ENCODE assay signal across 1 cellular context in the genomic region with DNA sequence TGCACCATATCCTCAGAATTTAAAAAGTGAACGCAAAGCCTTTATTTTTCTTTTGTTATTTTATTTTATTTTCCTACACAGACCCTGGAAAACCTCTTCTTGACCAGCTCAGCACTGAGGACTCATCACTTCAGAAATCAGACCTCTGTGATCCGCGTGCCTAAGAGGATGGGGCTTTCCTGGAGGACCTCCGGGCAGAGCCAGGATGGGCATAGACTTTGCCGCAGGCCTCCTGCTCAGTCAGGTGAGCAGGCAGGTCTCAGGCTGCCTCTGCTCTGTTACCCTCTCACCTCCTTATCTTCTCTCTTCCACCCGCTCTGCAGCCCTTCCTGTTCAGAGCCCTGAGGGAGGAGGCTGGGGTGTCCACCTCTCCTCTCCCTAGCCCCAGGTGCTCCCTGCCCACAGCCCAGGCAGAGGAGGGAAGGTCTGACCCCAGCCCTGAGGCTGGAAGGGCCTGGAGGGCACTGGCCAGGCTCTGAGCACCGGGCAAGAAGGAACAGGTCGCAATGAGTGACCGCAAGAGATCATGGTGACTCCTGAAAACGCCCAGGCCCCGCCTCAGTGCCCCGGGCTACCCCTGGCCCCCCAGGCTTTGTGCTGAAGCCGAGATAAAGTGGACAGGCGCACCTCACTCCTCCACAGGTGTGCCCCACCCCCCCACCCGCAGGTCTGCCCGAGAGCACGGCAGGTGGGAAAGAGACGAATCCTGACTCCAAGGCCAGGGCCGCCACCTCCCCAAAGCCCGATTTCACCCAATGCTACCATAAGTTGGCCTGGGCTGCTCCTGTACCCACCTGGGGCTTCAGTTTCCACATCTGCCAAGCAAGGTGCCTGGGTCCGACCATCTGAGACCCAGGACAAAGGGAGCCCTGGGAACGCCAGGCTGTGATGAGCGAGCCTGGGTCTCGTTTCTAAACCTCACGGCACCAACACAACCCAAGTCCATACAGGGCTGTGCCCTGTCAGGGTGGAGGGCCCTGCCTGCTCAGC.
TF ChIP-seq lines count a peak whose summit lies in the region.

No MANE protein-coding gene starts in this region.

TF ChIP-seq in H1, 55 proteins besides CTCF, POLR2A, EP300 and RAD21:
- no peak for TF ChIP-seq TBP (IDR thresholded peaks at IDR 0.05; ENCODE audit: low read depth, low read length)
- TF ChIP-seq FOSL1 (IDR thresholded peaks at IDR 0.05; ENCODE audit: insufficient read depth, low read depth, low read length), result no peak
- no peak for TF ChIP-seq KDM1A (IDR thresholded peaks at IDR 0.05; ENCODE audit: borderline replicate concordance, low read length)
- TF ChIP-seq BACH1 (IDR thresholded peaks at IDR 0.05; ENCODE audit: low read length), result no peak
- TF ChIP-seq RFX5 (IDR thresholded peaks at IDR 0.05; ENCODE audit: borderline replicate concordance, low read depth, low read length), result no peak
- no peak for TF ChIP-seq RNF2 (IDR thresholded peaks at IDR 0.05; ENCODE audit: borderline replicate concordance, low read depth, low read length, missing control alignments, poor library complexity, severe bottlenecking)
- no peak for TF ChIP-seq TAF1 (IDR thresholded peaks at IDR 0.05; ENCODE audit: low read depth, low read length)
- no peak for TF ChIP-seq KDM5A (IDR thresholded peaks at IDR 0.05; ENCODE audit: low read length)
- TF ChIP-seq POU5F1 (IDR thresholded peaks at IDR 0.05; ENCODE audit: low read depth, low read length), result no peak
- no peak for TF ChIP-seq HDAC6 (IDR thresholded peaks at IDR 0.05; ENCODE audit: low read depth, low read length)
- TF ChIP-seq KDM4A (IDR thresholded peaks at IDR 0.05; ENCODE audit: low read depth, low read length, severe bottlenecking), result no peak
- TF ChIP-seq CEBPB (IDR thresholded peaks at IDR 0.05; ENCODE audit: low read depth, low read length), result no peak
- no peak for TF ChIP-seq NRF1 (IDR thresholded peaks at IDR 0.05; ENCODE audit: low read depth, low read length)
- TF ChIP-seq EZH2 (IDR thresholded peaks at IDR 0.05; ENCODE audit: low read depth, low read length, severe bottlenecking), result no peak
- TF ChIP-seq TEAD4 (IDR thresholded peaks at IDR 0.05; ENCODE audit: low read depth, low read length), result no peak
- no peak for TF ChIP-seq CBX5 (IDR thresholded peaks at IDR 0.05; ENCODE audit: low read depth, low read length)
- no peak for TF ChIP-seq HDAC2 (IDR thresholded peaks at IDR 0.05; ENCODE audit: borderline replicate concordance in 1 of 2, low read depth in 2 of 2, low read length in 2 of 2)
